ENCODE assay signal across 8 cellular contexts in genomic region chr1:169115891-169116585, GRCh38. TPM values are rescaled to one million over a fixed set of nuclear protein-coding genes. Genes with fewer than 3 reads are reported as not detected.
DNase-seq lines count a peak whose midpoint lies in the region; ATAC-seq, FAIRE-seq and TF ChIP-seq lines count a peak whose summit lies in the region.

No MANE protein-coding gene starts in this region.

- H3K27me3 Mint-ChIP-seq in CD4-positive, alpha-beta memory T cell, result peaks cover 0 to 2% of the 10 kb centered on the region in 2 donors
- no peaks in the 10 kb centered on the region for H3K27me3 Mint-ChIP-seq in activated CD8-positive, alpha-beta memory T cell treated with anti-CD3 and anti-CD28 coated beads, Interleukin-2, amount 10 ng/mL, durations not matched to agents 7 days and 5 days

- POLR2A ChIA-PET in CD4-positive, alpha-beta memory T cell (lab: Charles Lee; ENCODE audit: partially characterized antibody), result no interaction called here

- no peak overlapping the region for H3K27ac ChIP-seq in CD4-positive, alpha-beta memory T cell (ENCODE audit: low read depth, low read length)

- CTCF ChIA-PET in CD4-positive, alpha-beta memory T cell (lab: Charles Lee; ENCODE audit: partially characterized antibody), result no interaction called here
- CTCF ChIA-PET in activated CD8-positive, alpha-beta memory T cell treated with anti-CD3 and anti-CD28 coated beads, Interleukin-2, amount 10 ng/mL, durations not matched to agents 7 days and 5 days (lab: Charles Lee), result interaction anchor here (1.0 to 2.1 kb wide), 2 partner anchors 10 to 773 kb away, joined by 3 to 6 read pairs; partner anchors contain the start of gene ATP1B1

- intact Hi-C loops in CD4-positive, alpha-beta memory T cell (cut with micrococcal nuclease), result no loop called here

- peaks cover 4 to 5% (median 5%) of the 10 kb centered on the region in 4 donors for H3K4me1 Mint-ChIP-seq in CD4-positive, alpha-beta memory T cell
- H3K4me1 Mint-ChIP-seq in activated CD8-positive, alpha-beta memory T cell treated with anti-CD3 and anti-CD28 coated beads, Interleukin-2, amount 10 ng/mL, durations not matched to agents 7 days and 5 days, result peaks cover 9% of the 10 kb centered on the region

- ATAC-seq in HG03457 (IDR thresholded peaks at IDR 0.05; ENCODE audit: unreplicated experiment) (peak; percentile 56), HG02852 (IDR thresholded peaks at IDR 0.05; ENCODE audit: unreplicated experiment) (no peak)
- ATAC-seq in activated CD8-positive, alpha-beta memory T cell treated with anti-CD3 and anti-CD28 coated beads, Interleukin-2, amount 10 ng/mL, durations not matched to agents 7 days and 5 days, result no peak

- peaks cover 6% of the 10 kb centered on the region for H3K36me3 ChIP-seq in bronchial epithelial cell (ENCODE audit: control insufficient read depth, insufficient read depth, low read length)
- H3K36me3 ChIP-seq in CD4-positive, alpha-beta memory T cell (ENCODE audit: insufficient read depth, low read length), result no peaks in the 10 kb centered on the region

- no peaks in the 10 kb centered on the region for H3K4me1 ChIP-seq in CD4-positive, alpha-beta memory T cell (ENCODE audit: insufficient read depth, low read length)

- H3K4me3 Mint-ChIP-seq in CD4-positive, alpha-beta memory T cell, result peak overlapping the region in 1 of 8 donors; percentile 24
- H3K4me3 Mint-ChIP-seq in activated CD8-positive, alpha-beta memory T cell treated with anti-CD3 and anti-CD28 coated beads, Interleukin-2, amount 10 ng/mL, durations not matched to agents 7 days and 5 days, result no peak overlapping the region

- H3K27me3 ChIP-seq in bronchial epithelial cell (ENCODE audit: control insufficient read depth, insufficient read depth, low read length), result no peaks in the 10 kb centered on the region
- H3K27me3 ChIP-seq in CD4-positive, alpha-beta memory T cell (ENCODE audit: insufficient read depth, low read length), result no peaks in the 10 kb centered on the region

- peaks cover 0 to 2% (median 0%) of the 10 kb centered on the region in 8 donors for H3K9me3 Mint-ChIP-seq in CD4-positive, alpha-beta memory T cell
- no peaks in the 10 kb centered on the region for H3K9me3 Mint-ChIP-seq in activated CD8-positive, alpha-beta memory T cell treated with anti-CD3 and anti-CD28 coated beads, Interleukin-2, amount 10 ng/mL, durations not matched to agents 7 days and 5 days (ENCODE audit: low read depth)

- peaks cover 0 to 4% of the 10 kb centered on the region in 2 donors for H3K36me3 Mint-ChIP-seq in CD4-positive, alpha-beta memory T cell
- peaks cover 2% of the 10 kb centered on the region for H3K36me3 Mint-ChIP-seq in activated CD8-positive, alpha-beta memory T cell treated with anti-CD3 and anti-CD28 coated beads, Interleukin-2, amount 10 ng/mL, durations not matched to agents 7 days and 5 days

- no peaks in the 10 kb centered on the region for H3K9me3 ChIP-seq in CD4-positive, alpha-beta memory T cell (ENCODE audit: control insufficient read depth in 1 of 2, low read length in 2 of 2)

- H3K27ac Mint-ChIP-seq in CD4-positive, alpha-beta memory T cell, result peak overlapping the region in 1 of 7 donors; percentile 43
- no peak overlapping the region for H3K27ac Mint-ChIP-seq in activated CD8-positive, alpha-beta memory T cell treated with anti-CD3 and anti-CD28 coated beads, Interleukin-2, amount 10 ng/mL, durations not matched to agents 7 days and 5 days

- H3K4me3 ChIP-seq in bronchial epithelial cell (ENCODE audit: low read depth, low read length), result no peak overlapping the region
- no peak overlapping the region for H3K4me3 ChIP-seq in CD4-positive, alpha-beta memory T cell (ENCODE audit: low read length in 2 of 2)

- DNase-seq in activated CD4-positive, alpha-beta T cell treated with anti-CD3 and anti-CD28 coated beads, Interleukin-2, amount 50 U/mL, for 1 hour, result peak; percentile 20
- no peak for DNase-seq in activated CD4-positive, alpha-beta T cell treated with anti-CD3 and anti-CD28 coated beads for 4 hours
- DNase-seq in bronchial epithelial cell (ENCODE audit: low read depth) (peak; percentile 93), lung microvascular endothelial cell (ENCODE audit: low read depth in 2 of 2) (peak; percentile 79 to 96)
- DNase-seq in CD4-positive, alpha-beta memory T cell, result no peak
- DNase-seq in activated CD8-positive, alpha-beta memory T cell treated with anti-CD3 and anti-CD28 coated beads, Interleukin-2, amount 10 ng/mL, durations not matched to agents 7 days and 5 days, result no peak

- FAIRE-seq in bronchial epithelial cell (lab: Jason Lieb, UNC), result no peak

- TF ChIP-seq CTCF in bronchial epithelial cell (IDR thresholded peaks at IDR 0.05; ENCODE audit: insufficient read depth, low read length, severe bottlenecking), result no peak

RNA-seq across cellular contexts. Expression of gene ATP1B1, which starts 9.5 kb away (rescaled TPM):
- total RNA-seq in bronchial epithelial cell, result 49.0 and 79.4 TPM in 2 replicates
- 2.6 and 8.1 TPM in 2 replicates for total RNA-seq in lung microvascular endothelial cell
- total RNA-seq in CD4-positive, alpha-beta memory T cell, result 1 to 10 TPM; 3.3 to 3.5 TPM
- 1 to 10 TPM; 1.2 to 1.6 TPM for polyA plus RNA-seq in CD4-positive, alpha-beta memory T cell
- total RNA-seq in activated CD8-positive, alpha-beta memory T cell treated with anti-CD3 and anti-CD28 coated beads, Interleukin-2, amount 10 ng/mL, durations not matched to agents 7 days and 5 days, result 1 to 10 TPM; 4.0 to 5.4 TPM

Comparison
In these comparisons a context has a peak if more than half of its experiments do, and no peak if none do; other contexts are left out.
1. DNase-seq: peak in activated CD4-positive, alpha-beta T cell treated with anti-CD3 and anti-CD28 coated beads, Interleukin-2, amount 50 U/mL, for 1 hour (single experiment), bronchial epithelial cell (single experiment) and lung microvascular endothelial cell (2 of 2); none in activated CD4-positive, alpha-beta T cell treated with anti-CD3 and anti-CD28 coated beads for 4 hours (0 of 2), CD4-positive, alpha-beta memory T cell (0 of 5) and activated CD8-positive, alpha-beta memory T cell treated with anti-CD3 and anti-CD28 coated beads, Interleukin-2, amount 10 ng/mL, durations not matched to agents 7 days and 5 days (single experiment).